In the genomic region with DNA sequence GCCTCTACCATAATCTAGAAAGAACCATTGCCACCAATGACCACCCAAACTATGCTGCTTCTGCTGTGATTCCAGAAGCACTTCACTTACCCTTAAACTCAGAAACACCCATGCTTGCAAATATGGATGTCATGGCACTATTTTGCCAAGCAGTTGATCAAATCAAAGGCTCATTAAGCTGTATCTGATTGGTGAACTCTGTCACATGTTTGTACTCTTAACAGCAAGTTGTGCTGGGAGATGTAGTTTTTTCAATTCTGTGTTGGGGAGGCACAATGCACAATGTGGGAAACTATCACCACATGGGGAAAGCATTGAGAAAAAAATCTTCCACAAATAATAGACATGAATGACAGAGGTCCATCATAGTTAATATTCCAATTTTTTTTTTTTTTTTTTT, we compare ENCODE assay signal across 1 cellular context.
TF ChIP-seq lines count a peak whose summit lies in the region.

No MANE protein-coding gene starts in this region.

TF ChIP-seq in WTC11, 78 proteins besides CTCF, POLR2A, EP300 and RAD21 (continued from another document):
- TF ChIP-seq MXD4 (CRISPR knock-in tag; IDR thresholded peaks at IDR 0.05; ENCODE audit: borderline replicate concordance) (no peak), ELF4 (CRISPR knock-in tag; IDR thresholded peaks at IDR 0.05; ENCODE audit: low read depth) (no peak), NFATC4 (CRISPR knock-in tag; IDR thresholded peaks at IDR 0.05) (no peak), SP1 (CRISPR knock-in tag; conservative IDR thresholded peaks at IDR 0.05) (no peak), USF2 (CRISPR knock-in tag; IDR thresholded peaks at IDR 0.05) (peak; percentile 82), NFYB (CRISPR knock-in tag; conservative IDR thresholded peaks at IDR 0.05; ENCODE audit: low read depth) (no peak), ETV6 (CRISPR knock-in tag; IDR thresholded peaks at IDR 0.05) (no peak), RORB (CRISPR knock-in tag; IDR thresholded peaks at IDR 0.05) (no peak), GABPB1 (CRISPR knock-in tag; IDR thresholded peaks at IDR 0.05) (no peak), ARID4B (CRISPR knock-in tag; IDR thresholded peaks at IDR 0.05; ENCODE audit: borderline replicate concordance) (no peak), USF1 (CRISPR knock-in tag; IDR thresholded peaks at IDR 0.05) (peak; percentile 69)
- TF ChIP-seq, protein P1, sequence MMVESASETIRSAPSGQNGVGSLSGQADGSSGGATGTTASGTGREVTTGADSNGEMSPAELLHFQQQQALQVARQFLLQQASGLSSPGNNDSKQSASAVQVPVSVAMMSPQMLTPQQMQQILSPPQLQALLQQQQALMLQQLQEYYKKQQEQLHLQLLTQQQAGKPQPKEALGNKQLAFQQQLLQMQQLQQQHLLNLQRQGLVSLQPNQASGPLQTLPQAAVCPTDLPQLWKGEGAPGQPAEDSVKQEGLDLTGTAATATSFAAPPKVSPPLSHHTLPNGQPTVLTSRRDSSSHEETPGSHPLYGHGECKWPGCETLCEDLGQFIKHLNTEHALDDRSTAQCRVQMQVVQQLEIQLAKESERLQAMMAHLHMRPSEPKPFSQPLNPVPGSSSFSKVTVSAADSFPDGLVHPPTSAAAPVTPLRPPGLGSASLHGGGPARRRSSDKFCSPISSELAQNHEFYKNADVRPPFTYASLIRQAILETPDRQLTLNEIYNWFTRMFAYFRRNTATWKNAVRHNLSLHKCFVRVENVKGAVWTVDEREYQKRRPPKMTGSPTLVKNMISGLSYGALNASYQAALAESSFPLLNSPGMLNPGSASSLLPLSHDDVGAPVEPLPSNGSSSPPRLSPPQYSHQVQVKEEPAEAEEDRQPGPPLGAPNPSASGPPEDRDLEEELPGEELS (CRISPR knock-in tag; IDR thresholded peaks at IDR 0.05) = no peak
- TF ChIP-seq, protein P2, sequence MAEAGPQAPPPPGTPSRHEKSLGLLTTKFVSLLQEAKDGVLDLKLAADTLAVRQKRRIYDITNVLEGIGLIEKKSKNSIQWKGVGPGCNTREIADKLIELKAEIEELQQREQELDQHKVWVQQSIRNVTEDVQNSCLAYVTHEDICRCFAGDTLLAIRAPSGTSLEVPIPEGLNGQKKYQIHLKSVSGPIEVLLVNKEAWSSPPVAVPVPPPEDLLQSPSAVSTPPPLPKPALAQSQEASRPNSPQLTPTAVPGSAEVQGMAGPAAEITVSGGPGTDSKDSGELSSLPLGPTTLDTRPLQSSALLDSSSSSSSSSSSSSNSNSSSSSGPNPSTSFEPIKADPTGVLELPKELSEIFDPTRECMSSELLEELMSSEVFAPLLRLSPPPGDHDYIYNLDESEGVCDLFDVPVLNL (CRISPR knock-in tag; IDR thresholded peaks at IDR 0.05; ENCODE audit: borderline replicate concordance, low read depth) = no peak
